21 cellular contexts compared by ENCODE assay signal in genomic region chr11:120147950-120148270, GRCh38. TPM values are rescaled to one million over a fixed set of nuclear protein-coding genes. Genes with fewer than 3 reads are reported as not detected.
"Had no signal": no experiment of that assay in that cellular context is flagged by ENCODE, and none has a peak within 500 bp of the region (broad histone marks: within the 10 kb centered on the region; RNA-seq: fewer than 3 reads in every experiment).

No MANE protein-coding gene starts in this region.

- H3K27me3 ChIP-seq: right atrium auricular region, uterus had no signal

- H3K4me1 ChIP-seq: left lung, right atrium auricular region, tibial nerve, uterus had no signal

- DNase-seq: activated CD4-positive, alpha-beta T cell treated with anti-CD3 and anti-CD28 coated beads, Interleukin-2, amount 50 U/mL, for 4 hours; activated CD4-positive, CD25-positive, alpha-beta regulatory T cell treated with anti-CD3 and anti-CD28 coated beads, Interleukin-2, amount 50 U/mL, for 72 hours; activated naive CD4-positive, alpha-beta T cell treated with Interleukin-2 at 50 U/mL for 16 hours; activated naive CD8-positive, alpha-beta T cell treated with anti-CD3 and anti-CD28 coated beads, Interleukin-2, amount 10 ng/mL, durations not matched to agents 7 days and 5 days; activated T-cell treated with anti-CD3 and anti-CD28 coated beads for 4 hours; amygdala; caudate nucleus; dorsolateral prefrontal cortex; left lung; occipital lobe; stimulated activated CD4-positive, alpha-beta T cell treated with anti-CD3 and anti-CD28 coated beads, Interleukin-2, amount 100 ng/mL, for 24 hours; stimulated activated naive CD8-positive, alpha-beta T cell treated with anti-CD3 and anti-CD28 coated beads, Interleukin-15, Interleukin-2, amounts not matched to agents 100 U/mL and 50 U/mL, for 24 hours; substantia nigra; T-helper 17 cell; uterus had no signal

- ATAC-seq: activated T-helper 17 cell treated with anti-CD3 and anti-CD28 coated beads, Interleukin-2, amount 50 U/mL, for 72 hours; left lung; stimulated activated naive CD8-positive, alpha-beta T cell treated with anti-CD3 and anti-CD28 coated beads, Interleukin-15, Interleukin-2, amounts not matched to agents 100 U/mL and 50 U/mL, for 24 hours; T-helper 17 cell had no signal

- H3K27ac ChIP-seq: dorsolateral prefrontal cortex, left lung, right atrium auricular region, tibial nerve, uterus, VCaP had no signal

- H3K36me3 ChIP-seq: left lung, right atrium auricular region, tibial nerve, uterus had no signal

- H3K9me3 ChIP-seq: right atrium auricular region, tibial nerve, uterus had no signal

- H3K4me3 ChIP-seq: dorsolateral prefrontal cortex, left lung, right atrium auricular region, tibial nerve, uterus had no signal

RNA-seq across cellular contexts. Expression of gene TRIM29, which starts 10.0 kb away (rescaled TPM):
- total RNA-seq: activated naive CD8-positive, alpha-beta T cell treated with anti-CD3 and anti-CD28 coated beads, Interleukin-2, amount 10 ng/mL, durations not matched to agents 7 days and 5 days; activated T-helper 17 cell treated with anti-CD3 and anti-CD28 coated beads, Interleukin-2, amount 50 U/mL, for 72 hours; epithelial cell of proximal tubule; lung microvascular endothelial cell; T-helper 17 cell had no signal
